Comparison of ENCODE assay signal across 1 cellular context in the genomic region with DNA sequence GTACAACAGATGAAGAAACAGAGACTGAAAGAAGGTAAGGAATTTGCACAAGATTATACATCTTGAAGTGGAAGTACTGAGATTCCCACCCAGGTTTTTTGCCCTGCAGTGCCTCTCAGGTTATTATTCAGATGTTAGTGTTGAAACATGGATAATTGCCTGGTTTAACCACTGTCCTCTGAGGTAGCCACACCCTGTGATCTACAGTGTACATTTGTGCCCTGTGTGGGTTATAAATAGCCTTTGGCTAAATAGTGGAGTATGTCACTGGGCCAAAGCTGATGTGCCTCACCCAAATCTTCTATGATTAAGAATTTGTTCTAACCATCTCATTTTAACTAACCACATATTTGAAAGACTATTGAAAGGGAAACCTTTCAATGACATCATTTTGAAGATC.
TF ChIP-seq lines count a peak whose summit lies in the region.

No MANE protein-coding gene starts in this region.

TF ChIP-seq in IMR-90, 13 proteins besides CTCF, POLR2A, EP300 and RAD21:
- no peak for TF ChIP-seq FOS (IDR thresholded peaks at IDR 0.05; ENCODE audit: low read depth, low read length)
- no peak for TF ChIP-seq MXI1 (IDR thresholded peaks at IDR 0.05; ENCODE audit: borderline replicate concordance, low read depth, low read length)
- no peak for TF ChIP-seq BHLHE40 (IDR thresholded peaks at IDR 0.05; ENCODE audit: low read depth, low read length)
- no peak for TF ChIP-seq RCOR1 (IDR thresholded peaks at IDR 0.05; ENCODE audit: insufficient replicate concordance, low read length)
- TF ChIP-seq, protein P1, sequence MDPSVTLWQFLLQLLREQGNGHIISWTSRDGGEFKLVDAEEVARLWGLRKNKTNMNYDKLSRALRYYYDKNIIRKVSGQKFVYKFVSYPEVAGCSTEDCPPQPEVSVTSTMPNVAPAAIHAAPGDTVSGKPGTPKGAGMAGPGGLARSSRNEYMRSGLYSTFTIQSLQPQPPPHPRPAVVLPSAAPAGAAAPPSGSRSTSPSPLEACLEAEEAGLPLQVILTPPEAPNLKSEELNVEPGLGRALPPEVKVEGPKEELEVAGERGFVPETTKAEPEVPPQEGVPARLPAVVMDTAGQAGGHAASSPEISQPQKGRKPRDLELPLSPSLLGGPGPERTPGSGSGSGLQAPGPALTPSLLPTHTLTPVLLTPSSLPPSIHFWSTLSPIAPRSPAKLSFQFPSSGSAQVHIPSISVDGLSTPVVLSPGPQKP (IDR thresholded peaks at IDR 0.05; ENCODE audit: borderline replicate concordance, low read depth, low read length): no peak
- TF ChIP-seq, protein P2, sequence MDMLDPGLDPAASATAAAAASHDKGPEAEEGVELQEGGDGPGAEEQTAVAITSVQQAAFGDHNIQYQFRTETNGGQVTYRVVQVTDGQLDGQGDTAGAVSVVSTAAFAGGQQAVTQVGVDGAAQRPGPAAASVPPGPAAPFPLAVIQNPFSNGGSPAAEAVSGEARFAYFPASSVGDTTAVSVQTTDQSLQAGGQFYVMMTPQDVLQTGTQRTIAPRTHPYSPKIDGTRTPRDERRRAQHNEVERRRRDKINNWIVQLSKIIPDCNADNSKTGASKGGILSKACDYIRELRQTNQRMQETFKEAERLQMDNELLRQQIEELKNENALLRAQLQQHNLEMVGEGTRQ (IDR thresholded peaks at IDR 0.05; ENCODE audit: low read depth, low read length): no peak
